8 cellular contexts compared by ENCODE assay signal in the genomic region with DNA sequence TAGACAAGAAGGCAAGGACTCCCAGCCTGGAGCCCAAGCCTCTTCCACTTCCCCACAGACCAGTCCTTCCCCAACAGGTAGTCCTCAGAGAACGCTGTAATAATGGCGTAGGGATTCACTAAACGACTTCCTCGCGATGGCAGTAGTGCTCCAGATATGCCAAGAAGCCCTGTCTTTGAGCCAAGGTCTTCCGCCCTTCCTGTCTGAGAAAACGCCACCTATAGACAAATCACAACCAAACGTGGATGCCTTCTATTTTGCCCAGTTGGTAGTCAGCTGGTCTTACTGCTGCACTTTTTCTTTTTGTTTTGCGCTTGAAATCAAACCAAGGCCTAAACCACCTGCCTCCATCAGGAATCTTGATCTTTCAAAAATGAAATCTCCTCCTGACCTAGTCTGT.
A peak's percentile ranks its signal among the peaks of the same experiment; 100 is the strongest.
DNase-seq lines count a peak whose midpoint lies in the region; ATAC-seq and TF ChIP-seq lines count a peak whose summit lies in the region.

No MANE protein-coding gene starts in this region.

- H3K9ac ChIP-seq in HUES6 (ENCODE audit: low read length): no peak overlapping the region

- H3K27me3 Mint-ChIP-seq in naive thymus-derived CD4-positive, alpha-beta T cell: no peaks in the 10 kb centered on the region
- H3K27me3 Mint-ChIP-seq in Caco-2 (ENCODE audit: insufficient read depth, unreplicated experiment): no peaks in the 10 kb centered on the region

- BruUV-seq in Caco-2 (replicated peaks; lab: Mats Ljungman, UMichigan): no TSS peak

- peak overlapping the region in 5 of 10 donors; percentile 87 to 97 (median 96) for H3K4me3 Mint-ChIP-seq in naive thymus-derived CD4-positive, alpha-beta T cell
- no peak overlapping the region for H3K4me3 Mint-ChIP-seq in Caco-2 (ENCODE audit: unreplicated experiment)

- peak overlapping the region; percentile 34; the same call in 1 of the 2 replicates for H3K4me3 ChIP-seq in HUES6 (ENCODE audit: low read depth, low read length)
- H3K4me3 ChIP-seq in naive thymus-derived CD4-positive, alpha-beta T cell (ENCODE audit: low read length): no peak overlapping the region
- no peak overlapping the region for H3K4me3 ChIP-seq in Caco-2 (ENCODE audit: low read depth, low read length)

- peak; percentile 71 for ATAC-seq in GM18517 (IDR thresholded peaks at IDR 0.05; ENCODE audit: unreplicated experiment)
- no peak for ATAC-seq in naive thymus-derived CD4-positive, alpha-beta T cell
- ATAC-seq in activated naive CD4-positive, alpha-beta T cell treated with anti-CD3 and anti-CD28 coated beads, Interleukin-2, amount 50 U/mL, for 72 hours: no peak

- peak overlapping the region in 4 of 9 donors; percentile 89 to 99 (median 96) for H3K27ac Mint-ChIP-seq in naive thymus-derived CD4-positive, alpha-beta T cell
- H3K27ac Mint-ChIP-seq in activated naive CD4-positive, alpha-beta T cell treated with anti-CD3 and anti-CD28 coated beads, Interleukin-2, amount 50 U/mL, for 72 hours: peak overlapping the region in 1 of 2 donors; percentile 60
- H3K27ac Mint-ChIP-seq in Caco-2 (ENCODE audit: unreplicated experiment): no peak overlapping the region

- POLR2A ChIA-PET in naive thymus-derived CD4-positive, alpha-beta T cell (lab: Charles Lee): no interaction called here
- POLR2A ChIA-PET in Caco-2 (lab: Charles Lee): no interaction called here

- intact Hi-C loops in naive thymus-derived CD4-positive, alpha-beta T cell (cut with micrococcal nuclease): no loop called here
- intact Hi-C loops in Caco-2 (cut with micrococcal nuclease; ENCODE audit: unreplicated experiment): no loop called here

- CTCF ChIA-PET in naive thymus-derived CD4-positive, alpha-beta T cell (lab: Charles Lee): no interaction called here
- CTCF ChIA-PET in Caco-2 (lab: Charles Lee): no interaction called here

- H3K27ac ChIP-seq in HUES6 (ENCODE audit: low read depth, low read length): no peak overlapping the region
- peak overlapping the region; percentile 60 for H3K27ac ChIP-seq in naive thymus-derived CD4-positive, alpha-beta T cell (ENCODE audit: low read depth, low read length)

- H3K9me3 ChIP-seq in HUES6 (ENCODE audit: control insufficient read depth, insufficient read depth, low read depth, low read length) (no peaks in the 10 kb centered on the region), Caco-2 (no peaks in the 10 kb centered on the region)
- H3K9me3 ChIP-seq in naive thymus-derived CD4-positive, alpha-beta T cell (ENCODE audit: control insufficient read depth in 2 of 3, low read length in 3 of 3): no peaks in the 10 kb centered on the region

- H3K9me3 Mint-ChIP-seq in naive thymus-derived CD4-positive, alpha-beta T cell: peaks cover 0 to 3% (median 0%) of the 10 kb centered on the region in 11 donors
- no peaks in the 10 kb centered on the region for H3K9me3 Mint-ChIP-seq in activated naive CD4-positive, alpha-beta T cell treated with anti-CD3 and anti-CD28 coated beads, Interleukin-2, amount 50 U/mL, for 72 hours
- H3K9me3 Mint-ChIP-seq in Caco-2 (ENCODE audit: unreplicated experiment): no peaks in the 10 kb centered on the region

- H3K36me3 ChIP-seq in HUES6 (ENCODE audit: control insufficient read depth, insufficient read depth, low read length): peaks cover 94% of the 10 kb centered on the region
- no peaks in the 10 kb centered on the region for H3K36me3 ChIP-seq in naive thymus-derived CD4-positive, alpha-beta T cell (ENCODE audit: control insufficient read depth in 2 of 3, insufficient read depth in 3 of 3, low read length in 3 of 3)
- no peaks in the 10 kb centered on the region; the same call in 1 of the 2 replicates for H3K36me3 ChIP-seq in Caco-2 (ENCODE audit: control insufficient read depth, insufficient read depth, low read length)

- H3K4me1 ChIP-seq in HUES6 (ENCODE audit: control insufficient read depth, insufficient read depth, low read length) (peaks cover 3% of the 10 kb centered on the region; the same call in 1 of the 2 replicates), Caco-2 (no peaks in the 10 kb centered on the region)
- H3K4me1 ChIP-seq in naive thymus-derived CD4-positive, alpha-beta T cell (ENCODE audit: control insufficient read depth in 2 of 2, insufficient read depth in 2 of 2, low read length in 2 of 2): no peaks in the 10 kb centered on the region

- H3K27me3 ChIP-seq in HUES6 (ENCODE audit: control insufficient read depth, insufficient read depth, low read length) (no peaks in the 10 kb centered on the region), Caco-2 (replicated peaks; ENCODE audit: control insufficient read depth, insufficient read depth, low read length) (no peaks in the 10 kb centered on the region)
- no peaks in the 10 kb centered on the region for H3K27me3 ChIP-seq in naive thymus-derived CD4-positive, alpha-beta T cell (ENCODE audit: control insufficient read depth in 2 of 2, insufficient read depth in 2 of 2, low read length in 2 of 2)

- DNase-seq in activated T-cell treated with anti-CD3 and anti-CD28 coated beads, Interleukin-2, amount 50 U/mL, for 48 hours: peak; percentile 74 to 77
- DNase-seq in naive thymus-derived CD4-positive, alpha-beta T cell: peak in 5 of 9 donors; percentile 74 to 87 (median 85)
- DNase-seq in activated effector memory CD4-positive, alpha-beta T cell treated with Interleukin-2 at 50 U/mL for 16 hours: no peak
- DNase-seq in NCI-H2196 (lab: John Stamatoyannopoulos, UW; ENCODE audit: unreplicated experiment) (no peak), Caco-2 (no peak)
- DNase-seq in activated naive CD4-positive, alpha-beta T cell treated with anti-CD3 and anti-CD28 coated beads, Interleukin-2, amount 50 U/mL, for 72 hours (ENCODE audit: low spot score in 2 of 2): no peak

- peaks cover 0 to 10% (median 0%) of the 10 kb centered on the region in 7 donors for H3K4me1 Mint-ChIP-seq in naive thymus-derived CD4-positive, alpha-beta T cell
- H3K4me1 Mint-ChIP-seq in Caco-2 (ENCODE audit: low read depth, unreplicated experiment): no peaks in the 10 kb centered on the region

- TF ChIP-seq CTCF in Caco-2 (IDR thresholded peaks at IDR 0.05; ENCODE audit: insufficient read depth in 1 of 2, low read depth in 1 of 2, low read length in 1 of 2, severe bottlenecking in 1 of 2, unreplicated experiment in 1 of 2): no peak

- peaks cover 0 to 29% (median 14%) of the 10 kb centered on the region in 5 donors for H3K36me3 Mint-ChIP-seq in naive thymus-derived CD4-positive, alpha-beta T cell
- peaks cover 5 to 19% of the 10 kb centered on the region in 2 donors for H3K36me3 Mint-ChIP-seq in activated naive CD4-positive, alpha-beta T cell treated with anti-CD3 and anti-CD28 coated beads, Interleukin-2, amount 50 U/mL, for 72 hours
- peaks cover 10% of the 10 kb centered on the region for H3K36me3 Mint-ChIP-seq in Caco-2 (ENCODE audit: insufficient read depth, unreplicated experiment)

Comparison
In these comparisons a context has a peak if more than half of its experiments do, and no peak if none do; other contexts are left out.
1. DNase-seq: peak in activated T-cell treated with anti-CD3 and anti-CD28 coated beads, Interleukin-2, amount 50 U/mL, for 48 hours (2 of 2) and naive thymus-derived CD4-positive, alpha-beta T cell (5 of 9); none in activated effector memory CD4-positive, alpha-beta T cell treated with Interleukin-2 at 50 U/mL for 16 hours (single experiment), NCI-H2196 (single experiment), activated naive CD4-positive, alpha-beta T cell treated with anti-CD3 and anti-CD28 coated beads, Interleukin-2, amount 50 U/mL, for 72 hours (0 of 2) and Caco-2 (0 of 2).